ENCODE assay signal across 8 cellular contexts in the genomic region with DNA sequence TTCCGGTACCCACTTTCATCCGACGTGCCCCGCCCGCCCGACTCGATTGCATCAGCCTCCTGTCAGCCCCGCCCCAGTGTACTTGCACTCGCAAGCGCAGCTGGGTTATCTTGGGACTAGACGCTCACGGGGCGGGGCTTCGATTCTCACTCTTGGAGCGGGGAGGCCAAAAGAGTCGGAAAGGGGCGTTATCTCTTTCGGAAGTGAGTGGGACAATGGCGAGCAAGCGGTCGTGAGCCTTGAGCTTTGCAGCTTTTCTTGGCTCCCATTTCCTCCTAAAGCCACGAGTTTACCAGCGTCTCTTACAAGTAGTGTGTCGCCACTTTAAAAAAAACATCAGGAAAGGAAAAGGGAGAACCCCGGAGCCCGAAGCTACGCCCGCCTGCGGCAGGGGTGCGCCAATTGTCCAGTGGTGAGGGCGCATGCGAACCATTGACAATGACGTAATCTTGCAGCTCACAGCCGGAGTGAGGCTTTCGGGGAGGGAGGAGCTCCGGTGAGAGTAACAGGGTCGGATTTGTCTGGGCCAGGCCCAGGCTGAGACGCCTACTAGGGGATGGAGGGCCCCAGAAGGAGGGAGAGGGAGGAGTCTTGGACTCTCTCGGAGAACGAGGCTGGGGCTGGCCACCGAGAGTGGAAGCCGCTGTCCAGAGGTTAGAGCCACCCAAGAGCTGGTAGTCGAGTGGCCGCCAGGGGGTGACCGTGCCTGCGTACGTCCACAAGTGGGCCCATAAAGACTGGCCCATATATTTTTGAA.
A peak's percentile ranks its signal among the peaks of the same experiment; 100 is the strongest.
DNase-seq lines count a peak whose midpoint lies in the region; ATAC-seq and TF ChIP-seq lines count a peak whose summit lies in the region.

No MANE protein-coding gene starts in this region.

- peak overlapping the region; percentile 30 to 67 (median 57); a peak in 19 of 22 replicates for H3K4me2 ChIP-seq in BLaER1 treated with 17β-estradiol and CSF1 and Interleukin-3, amounts not matched to agents 10 nM and 100 nM

- intact Hi-C loops in colonic mucosa (cut with DNase I) = loop anchor here (10.0 kb wide), 1 partner anchor 165 kb away; a partner anchor contains a TSS

- peak overlapping the region; percentile 74 to 90 (median 86) for H3K9ac ChIP-seq in BLaER1 treated with 17β-estradiol and CSF1 and Interleukin-3, amounts not matched to agents 10 nM and 100 nM
- peak overlapping the region in 1 of 2 donors; percentile 8 for H3K9ac ChIP-seq in colonic mucosa (ENCODE audit: low read depth in 2 of 2, low read length in 2 of 2)

- peak; percentile 48 for TF ChIP-seq CTCF in colonic mucosa (IDR thresholded peaks at IDR 0.05)

- H3K4me3 ChIP-seq in BLaER1 treated with 17β-estradiol and CSF1 and Interleukin-3, amounts not matched to agents 10 nM and 100 nM = peak overlapping the region; percentile 43 to 71 (median 60)
- peak overlapping the region; percentile 35 for H3K4me3 ChIP-seq in colonic mucosa

- H3K4me1 ChIP-seq in BLaER1 treated with 17β-estradiol and CSF1 and Interleukin-3, amounts not matched to agents 10 nM and 100 nM = peaks cover 10 to 23% (median 15%) of the 10 kb centered on the region in 10 experiments
- H3K4me1 ChIP-seq in colonic mucosa = no peaks in the 10 kb centered on the region

- ATAC-seq in GM19328 (IDR thresholded peaks at IDR 0.05; ENCODE audit: unreplicated experiment) = peak; percentile 91
- ATAC-seq in HG03469 (IDR thresholded peaks at IDR 0.05; ENCODE audit: unreplicated experiment) = peak; percentile 86

- no peaks in the 10 kb centered on the region for H4K20me1 ChIP-seq in BLaER1 treated with 17β-estradiol and CSF1 and Interleukin-3, amounts not matched to agents 10 nM and 100 nM

- DNase-seq in NCI-H524 treated with DMSO at 0.1 percent for 48 hours (lab: John Stamatoyannopoulos, UW) (peak; percentile 70), colonic mucosa (peak; percentile 93)
- peak; percentile 96 for DNase-seq in activated CD4-positive, alpha-beta T cell treated with anti-CD3 and anti-CD28 coated beads for 48 hours
- peak; percentile 74 to 90 (median 83) for DNase-seq in stimulated activated CD4-positive, alpha-beta T cell treated with anti-CD3 and anti-CD28 coated beads, Interleukin-1b, Interleukin-23, amount 100 ng/mL, for 24 hours (ENCODE audit: low read depth in 4 of 4, low spot score in 1 of 4)

- peak overlapping the region; percentile 82 to 96 (median 89) for H3K27ac ChIP-seq in BLaER1 treated with 17β-estradiol and CSF1 and Interleukin-3, amounts not matched to agents 10 nM and 100 nM
- H3K27ac ChIP-seq in colonic mucosa = peak overlapping the region; percentile 84
- peak overlapping the region; percentile 79 for H3K27ac ChIP-seq in layer of hippocampus (ENCODE audit: low read depth, low read length)

- peaks cover 6 to 17% (median 12%) of the 10 kb centered on the region in 11 experiments; a peak in 17 of 22 replicates for H3K9me3 ChIP-seq in BLaER1 treated with 17β-estradiol and CSF1 and Interleukin-3, amounts not matched to agents 10 nM and 100 nM (replicated peaks in 1 of 11)
- no peaks in the 10 kb centered on the region for H3K9me3 ChIP-seq in colonic mucosa

- H3K36me3 ChIP-seq in BLaER1 treated with 17β-estradiol and CSF1 and Interleukin-3, amounts not matched to agents 10 nM and 100 nM = no peaks in the 10 kb centered on the region
- H3K36me3 ChIP-seq in colonic mucosa = no peaks in the 10 kb centered on the region

- H3K27me3 ChIP-seq in BLaER1 treated with 17β-estradiol and CSF1 and Interleukin-3, amounts not matched to agents 10 nM and 100 nM = peaks cover 36 to 88% (median 74%) of the 10 kb centered on the region in 11 experiments; a peak in 21 of 22 replicates
- no peaks in the 10 kb centered on the region for H3K27me3 ChIP-seq in colonic mucosa
- H3K27me3 ChIP-seq in layer of hippocampus (ENCODE audit: control insufficient read depth, insufficient read depth, low read length) = no peaks in the 10 kb centered on the region

Comparison
In these comparisons a context has a peak if more than half of its experiments do, and no peak if none do; other contexts are left out.
1. Peak in every context shown above with its lines: DNase-seq, ATAC-seq, H3K4me3 ChIP-seq and H3K27ac ChIP-seq.